8 cellular contexts compared by ENCODE assay signal in the genomic region with DNA sequence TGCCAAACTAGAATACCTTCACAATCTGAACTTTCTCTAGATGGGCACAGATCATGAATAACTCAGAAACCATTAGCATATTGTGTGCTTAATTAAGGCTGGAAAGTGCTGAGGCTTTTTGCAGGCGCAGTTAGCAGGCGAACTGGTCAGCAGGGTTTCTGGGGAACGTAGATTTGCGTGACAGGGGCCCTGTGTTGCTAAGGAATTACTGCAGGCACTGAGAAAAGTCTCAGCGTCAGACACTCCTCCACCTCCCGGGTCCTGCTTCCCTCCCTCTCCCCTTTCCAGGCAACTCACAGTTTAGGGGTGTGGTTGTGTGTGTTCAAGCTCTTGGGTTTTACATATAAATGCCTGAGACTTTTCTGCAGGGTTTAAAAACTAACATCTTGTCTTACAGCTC. TPM values are rescaled to one million over a fixed set of nuclear protein-coding genes. Genes with fewer than 3 reads are reported as not detected.
DNase-seq lines count a peak whose midpoint lies in the region; ATAC-seq and TF ChIP-seq lines count a peak whose summit lies in the region.

No MANE protein-coding gene starts in this region.

- H4K20me1 ChIP-seq in BLaER1 treated with 17β-estradiol and CSF1 and Interleukin-3, amounts not matched to agents 10 nM and 100 nM = peaks cover 35 to 71% (median 61%) of the 10 kb centered on the region in 11 experiments

- H3K9me3 Mint-ChIP-seq in activated naive CD4-positive, alpha-beta T cell treated with anti-CD3 and anti-CD28 coated beads, Interleukin-2, amount 50 U/mL, for 72 hours = no peaks in the 10 kb centered on the region
- H3K9me3 Mint-ChIP-seq in stimulated activated memory B cell treated with anti-CD40 and anti-IgM and Interleukin-4, amounts not matched to agents 10 μg/mL and 1 μg/mL and 100 μg/mL, for 72 hours = no peaks in the 10 kb centered on the region

- no peaks in the 10 kb centered on the region for H3K27me3 Mint-ChIP-seq in stimulated activated memory B cell treated with anti-CD40 and anti-IgM and Interleukin-4, amounts not matched to agents 10 μg/mL and 1 μg/mL and 100 μg/mL, for 72 hours

- H3K36me3 ChIP-seq in BLaER1 treated with 17β-estradiol and CSF1 and Interleukin-3, amounts not matched to agents 10 nM and 100 nM = peaks cover 28 to 49% (median 40%) of the 10 kb centered on the region in 11 experiments
- H3K36me3 ChIP-seq in iPS-20b (ENCODE audit: insufficient read depth, low read depth, low read length) = peaks cover 16% of the 10 kb centered on the region

- no peaks in the 10 kb centered on the region for H3K9me3 ChIP-seq in BLaER1 treated with 17β-estradiol and CSF1 and Interleukin-3, amounts not matched to agents 10 nM and 100 nM (replicated peaks in 1 of 11)
- no peaks in the 10 kb centered on the region for H3K9me3 ChIP-seq in iPS-20b (ENCODE audit: insufficient read depth, low read depth, low read length)

- peak overlapping the region; percentile 86 to 97 (median 94) for H3K9ac ChIP-seq in BLaER1 treated with 17β-estradiol and CSF1 and Interleukin-3, amounts not matched to agents 10 nM and 100 nM
- no peak overlapping the region for H3K9ac ChIP-seq in iPS-20b (ENCODE audit: low read depth, low read length)

- peak in 1 of 2 experiments; percentile 73 for DNase-seq in HL-60 (ENCODE audit: low read depth in 1 of 2, low spot score in 1 of 2)
- no peak for DNase-seq in activated naive CD4-positive, alpha-beta T cell treated with anti-CD3 and anti-CD28 coated beads, Interleukin-2, amount 50 U/mL, for 72 hours (ENCODE audit: low spot score in 2 of 2)
- no peak for DNase-seq in NCI-H2171 treated with DMSO at 0.1 percent for 48 hours (lab: John Stamatoyannopoulos, UW)
- no peak for DNase-seq in activated CD4-positive, CD25-positive, alpha-beta regulatory T cell (lab: John Stamatoyannopoulos, UW)

- no peaks in the 10 kb centered on the region for H3K27me3 ChIP-seq in BLaER1 treated with 17β-estradiol and CSF1 and Interleukin-3, amounts not matched to agents 10 nM and 100 nM
- H3K27me3 ChIP-seq in HL-60 (ENCODE audit: insufficient read depth, poor library complexity, severe bottlenecking) (no peaks in the 10 kb centered on the region), iPS-20b (ENCODE audit: insufficient read depth, low read length) (peaks cover 38% of the 10 kb centered on the region)

- H3K4me3 Mint-ChIP-seq in stimulated activated memory B cell treated with anti-CD40 and anti-IgM and Interleukin-4, amounts not matched to agents 10 μg/mL and 1 μg/mL and 100 μg/mL, for 72 hours = peak overlapping the region; percentile 96

- peak overlapping the region; percentile 80 to 98 (median 89) for H3K4me3 ChIP-seq in BLaER1 treated with 17β-estradiol and CSF1 and Interleukin-3, amounts not matched to agents 10 nM and 100 nM
- H3K4me3 ChIP-seq in HL-60 (replicated peaks; ENCODE audit: insufficient read depth, low read length) (peak overlapping the region; percentile 70), iPS-20b (ENCODE audit: low read length) (peak overlapping the region; percentile 38)

- H3K4me2 ChIP-seq in BLaER1 treated with 17β-estradiol and CSF1 and Interleukin-3, amounts not matched to agents 10 nM and 100 nM = peak overlapping the region; percentile 80 to 98 (median 94)

- no peak for ATAC-seq in activated naive CD4-positive, alpha-beta T cell treated with anti-CD3 and anti-CD28 coated beads, Interleukin-2, amount 50 U/mL, for 72 hours
- ATAC-seq in stimulated activated memory B cell treated with anti-CD40 and anti-IgM and Interleukin-4, amounts not matched to agents 10 μg/mL and 1 μg/mL and 100 μg/mL, for 72 hours = no peak
- no peak for ATAC-seq in HG03442 (IDR thresholded peaks at IDR 0.05; ENCODE audit: unreplicated experiment)

- peak overlapping the region; percentile 58 to 97 (median 93); a peak in 20 of 22 replicates for H3K27ac ChIP-seq in BLaER1 treated with 17β-estradiol and CSF1 and Interleukin-3, amounts not matched to agents 10 nM and 100 nM
- H3K27ac ChIP-seq in HL-60 (replicated peaks) = peak overlapping the region; percentile 93
- H3K27ac ChIP-seq in iPS-20b (ENCODE audit: low read length) = no peak overlapping the region

- peaks cover 9 to 45% of the 10 kb centered on the region in 2 donors for H3K36me3 Mint-ChIP-seq in activated naive CD4-positive, alpha-beta T cell treated with anti-CD3 and anti-CD28 coated beads, Interleukin-2, amount 50 U/mL, for 72 hours
- peaks cover 69% of the 10 kb centered on the region for H3K36me3 Mint-ChIP-seq in stimulated activated memory B cell treated with anti-CD40 and anti-IgM and Interleukin-4, amounts not matched to agents 10 μg/mL and 1 μg/mL and 100 μg/mL, for 72 hours

- peaks cover 54 to 61% (median 57%) of the 10 kb centered on the region in 10 experiments for H3K4me1 ChIP-seq in BLaER1 treated with 17β-estradiol and CSF1 and Interleukin-3, amounts not matched to agents 10 nM and 100 nM
- H3K4me1 ChIP-seq in iPS-20b (ENCODE audit: insufficient read depth, low read length) = peaks cover 26% of the 10 kb centered on the region

- no peak for TF ChIP-seq CTCF in HL-60 (IDR thresholded peaks at IDR 0.05; ENCODE audit: insufficient read depth, low read length)

- H3K27ac Mint-ChIP-seq in activated naive CD4-positive, alpha-beta T cell treated with anti-CD3 and anti-CD28 coated beads, Interleukin-2, amount 50 U/mL, for 72 hours = peak overlapping the region; percentile 73 to 75
- H3K27ac Mint-ChIP-seq in stimulated activated memory B cell treated with anti-CD40 and anti-IgM and Interleukin-4, amounts not matched to agents 10 μg/mL and 1 μg/mL and 100 μg/mL, for 72 hours = peak overlapping the region; percentile 96

- H3K4me1 Mint-ChIP-seq in stimulated activated memory B cell treated with anti-CD40 and anti-IgM and Interleukin-4, amounts not matched to agents 10 μg/mL and 1 μg/mL and 100 μg/mL, for 72 hours = peaks cover 62% of the 10 kb centered on the region

RNA-seq across cellular contexts. Expression of gene MAP3K8, which starts 2.2 kb away (rescaled TPM):
- 10 to 100 TPM; 20.2 to 25.8 TPM for total RNA-seq in activated naive CD4-positive, alpha-beta T cell treated with anti-CD3 and anti-CD28 coated beads, Interleukin-2, amount 50 U/mL, for 72 hours

Comparison
In these comparisons a context has a peak if more than half of its experiments do, and no peak if none do; other contexts are left out.
1. H3K4me3 ChIP-seq: peak in every context shown above with its lines; median percentile 89 in BLaER1 treated with 17β-estradiol and CSF1 and Interleukin-3, amounts not matched to agents 10 nM and 100 nM; 70 in HL-60; 38 in iPS-20b.